ENCODE assay signal across 1 cellular context in the genomic region with DNA sequence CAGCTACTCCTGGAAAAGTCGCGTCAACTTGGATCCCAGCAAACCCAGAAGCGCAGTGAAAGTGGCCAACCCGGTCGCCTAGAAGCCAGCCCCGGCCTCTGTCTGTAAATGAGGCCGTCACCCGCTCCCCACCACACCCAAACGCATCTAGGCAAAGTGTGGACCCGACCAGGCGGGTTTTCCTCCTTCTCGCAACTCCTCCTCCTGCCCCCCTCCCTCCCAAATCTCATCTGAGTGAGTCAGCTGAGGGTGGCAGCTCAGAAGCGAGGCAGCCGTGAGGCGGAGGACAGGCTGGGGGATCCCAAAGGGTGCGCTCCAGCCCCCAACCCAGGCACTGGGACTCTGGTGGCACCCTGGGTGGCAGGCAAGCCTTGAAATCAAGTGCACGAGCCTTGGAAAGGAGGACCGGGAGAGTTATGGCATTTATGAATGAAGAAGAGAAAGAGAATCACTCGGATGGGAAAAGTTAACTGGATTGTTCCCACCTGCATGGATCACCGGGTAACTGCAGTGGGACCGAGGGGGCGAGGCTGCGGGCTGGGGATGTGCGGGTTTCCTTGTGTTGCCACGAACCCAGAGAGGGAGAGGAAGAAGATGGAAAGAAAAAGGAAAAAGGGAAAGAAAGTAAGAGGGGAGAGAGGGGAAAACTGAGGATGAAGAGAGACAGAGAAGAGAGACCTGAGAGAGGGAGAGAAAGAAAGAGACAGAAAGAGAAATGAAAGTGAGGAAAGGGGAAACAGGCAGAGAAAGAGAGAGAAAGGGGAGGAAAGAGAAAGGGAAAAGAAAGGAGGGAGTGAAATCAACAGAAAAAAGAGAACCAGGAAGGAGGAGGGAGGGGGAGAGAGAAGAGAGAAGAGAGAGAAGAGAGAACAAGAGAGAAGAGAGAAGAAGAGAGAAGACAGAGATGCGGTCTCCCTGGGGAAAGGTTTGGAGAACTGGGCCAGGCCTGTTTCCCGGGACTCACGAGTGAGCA.
TF ChIP-seq lines count a peak whose summit lies in the region.

APCDD1L (minus strand) TSS at position 160 of the 973 bp plus-strand sequence. CDS start 692 bp downstream, outside the sequence.

TF ChIP-seq in SK-N-SH, 30 proteins besides CTCF, POLR2A, EP300 and RAD21 (continued from another document):
- TF ChIP-seq FOSL2 (IDR thresholded peaks at IDR 0.05; ENCODE audit: borderline replicate concordance, low read depth) (peak; percentile 30; the same call in 1 of the 2 replicates), RFX5 (IDR thresholded peaks at IDR 0.05; ENCODE audit: low read length) (no peak), FOXJ3 (CRISPR knock-in tag; IDR thresholded peaks at IDR 0.05) (no peak)
- TF ChIP-seq, protein P1, sequence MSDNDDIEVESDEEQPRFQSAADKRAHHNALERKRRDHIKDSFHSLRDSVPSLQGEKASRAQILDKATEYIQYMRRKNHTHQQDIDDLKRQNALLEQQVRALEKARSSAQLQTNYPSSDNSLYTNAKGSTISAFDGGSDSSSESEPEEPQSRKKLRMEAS (IDR thresholded peaks at IDR 0.05; ENCODE audit: low read depth) = no peak
- TF ChIP-seq, protein P2, sequence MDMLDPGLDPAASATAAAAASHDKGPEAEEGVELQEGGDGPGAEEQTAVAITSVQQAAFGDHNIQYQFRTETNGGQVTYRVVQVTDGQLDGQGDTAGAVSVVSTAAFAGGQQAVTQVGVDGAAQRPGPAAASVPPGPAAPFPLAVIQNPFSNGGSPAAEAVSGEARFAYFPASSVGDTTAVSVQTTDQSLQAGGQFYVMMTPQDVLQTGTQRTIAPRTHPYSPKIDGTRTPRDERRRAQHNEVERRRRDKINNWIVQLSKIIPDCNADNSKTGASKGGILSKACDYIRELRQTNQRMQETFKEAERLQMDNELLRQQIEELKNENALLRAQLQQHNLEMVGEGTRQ (IDR thresholded peaks at IDR 0.05; ENCODE audit: borderline replicate concordance, low read depth, low read length) = no peak
